14 cellular contexts compared by ENCODE assay signal in genomic region chr17:234163-235047, GRCh38.
DNase-seq lines count a peak whose midpoint lies in the region; ATAC-seq lines count a peak whose summit lies in the region.
"Had no signal": no experiment of that assay in that cellular context is flagged by ENCODE, and none has a peak within 500 bp of the region (broad histone marks: within the 10 kb centered on the region; RNA-seq: fewer than 3 reads in every experiment).

No MANE protein-coding gene starts in this region.

- H3K36me3 ChIP-seq in rectal smooth muscle tissue (ENCODE audit: control insufficient read depth, insufficient read depth, low read length), result no peaks in the 10 kb centered on the region

- peak overlapping the region; percentile 26 for H3K27ac ChIP-seq in caudate nucleus (ENCODE audit: low read depth, low read length)
- H3K27ac ChIP-seq in rectal smooth muscle tissue (ENCODE audit: low read depth, low read length), result peak overlapping the region; percentile 58
- H3K27ac ChIP-seq: VCaP had no signal

- ATAC-seq in HG02970 (IDR thresholded peaks at IDR 0.05; ENCODE audit: low FRiP score, unreplicated experiment), result no peak
- no peak for ATAC-seq in HG02870 (IDR thresholded peaks at IDR 0.05; ENCODE audit: unreplicated experiment)
- no peak for ATAC-seq in GM18868 (IDR thresholded peaks at IDR 0.05; ENCODE audit: unreplicated experiment)

- H3K4me1 ChIP-seq in rectal smooth muscle tissue (ENCODE audit: control insufficient read depth, insufficient read depth, low read length), result no peaks in the 10 kb centered on the region

- no peaks in the 10 kb centered on the region for H3K27me3 ChIP-seq in rectal smooth muscle tissue (ENCODE audit: control insufficient read depth, insufficient read depth, low read length)

- no peak overlapping the region for H3K9ac ChIP-seq in rectal smooth muscle tissue (ENCODE audit: low read length)

- peak overlapping the region; percentile 32 for H3K4me3 ChIP-seq in rectal smooth muscle tissue (ENCODE audit: low read length)

- DNase-seq in CD1c-positive myeloid dendritic cell (ENCODE audit: extremely low spot score) (peak; percentile 36), caudate nucleus (lab: John Stamatoyannopoulos, UW) (peak in 24 of 61 donors; percentile 8 to 65 (median 28)), inferior parietal cortex (ENCODE audit: extremely low spot score) (peak; percentile 22), GDM1 (lab: John Stamatoyannopoulos, UW) (no peak)
- DNase-seq: HCEC 1CT, KBM-7, NCI-H1694 treated with DMSO at 0.1 percent for 48 hours, NCI-H82, SIG-M5 had no signal
